31 cellular contexts compared by ENCODE assay signal in the genomic region with DNA sequence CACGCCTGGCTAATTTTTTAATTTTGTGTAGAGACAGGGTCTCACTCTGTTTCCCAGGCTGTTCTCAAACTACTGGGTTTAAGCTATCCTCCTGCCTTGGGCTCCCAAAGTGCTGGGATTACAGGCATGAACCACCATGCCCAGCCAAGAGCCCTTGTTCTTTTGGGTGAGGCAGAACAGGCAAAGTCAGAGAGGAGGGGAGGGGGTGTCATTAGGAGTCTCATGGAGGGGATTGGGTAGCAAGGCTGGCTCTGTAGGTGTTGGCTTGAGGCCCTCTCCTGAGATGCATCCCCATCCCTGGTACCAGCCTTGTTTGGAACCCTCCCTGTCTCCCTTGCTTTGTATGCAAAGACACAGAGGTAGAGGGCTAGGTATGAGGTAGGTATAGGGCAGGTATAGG. TPM values are rescaled to one million over a fixed set of nuclear protein-coding genes. Genes with fewer than 3 reads are reported as not detected.
DNase-seq lines count a peak whose midpoint lies in the region; ATAC-seq and TF ChIP-seq lines count a peak whose summit lies in the region.
"Had no signal": no experiment of that assay in that cellular context is flagged by ENCODE, and none has a peak within 500 bp of the region (broad histone marks: within the 10 kb centered on the region; RNA-seq: fewer than 3 reads in every experiment).

No MANE protein-coding gene starts in this region.

- peaks cover 0 to 17% (median 0%) of the 10 kb centered on the region in 9 donors for H3K36me3 ChIP-seq in heart left ventricle
- no peaks in the 10 kb centered on the region for H3K36me3 ChIP-seq in endodermal cell (ENCODE audit: control insufficient read depth, insufficient read depth, low read length)
- H3K36me3 ChIP-seq in sigmoid colon: peaks cover 0 to 8% (median 0%) of the 10 kb centered on the region in 4 donors
- H3K36me3 ChIP-seq in tibial nerve: no peaks in the 10 kb centered on the region
- H3K36me3 ChIP-seq: adrenal gland had no signal

- intact Hi-C loops in heart left ventricle (cut with DNase I): no loop called here
- intact Hi-C loops in left cardiac atrium (cut with DNase I): no loop called here
- intact Hi-C loops in sigmoid colon (cut with DNase I): no loop called here

- peaks cover 31% of the 10 kb centered on the region for H3K4me1 Mint-ChIP-seq in endodermal cell

- H3K9me3 Mint-ChIP-seq in endodermal cell: no peaks in the 10 kb centered on the region
- H3K9me3 Mint-ChIP-seq: activated CD4-positive, alpha-beta memory T cell treated with anti-CD3 and anti-CD28 coated beads, Interleukin-2, amount 10 ng/mL, durations not matched to agents 7 days and 5 days; effector memory CD8-positive, alpha-beta T cell; HFFc6; natural killer cell; stimulated activated naive CD8-positive, alpha-beta T cell treated with anti-CD3 and anti-CD28 coated beads, Interleukin-15, amount 100 ng/mL, for 72 hours had no signal

- no peaks in the 10 kb centered on the region for H3K27me3 Mint-ChIP-seq in endodermal cell (ENCODE audit: insufficient read depth)
- H3K27me3 Mint-ChIP-seq: activated CD4-positive, alpha-beta memory T cell treated with anti-CD3 and anti-CD28 coated beads, Interleukin-2, amount 10 ng/mL, durations not matched to agents 7 days and 5 days; stimulated activated naive CD8-positive, alpha-beta T cell treated with anti-CD3 and anti-CD28 coated beads, Interleukin-15, amount 100 ng/mL, for 72 hours had no signal

- ATAC-seq in heart left ventricle (no peak), left cardiac atrium (no peak), GM19351 (IDR thresholded peaks at IDR 0.05; ENCODE audit: unreplicated experiment) (no peak)
- ATAC-seq: effector memory CD8-positive, alpha-beta T cell; stimulated activated naive CD8-positive, alpha-beta T cell treated with anti-CD3 and anti-CD28 coated beads, Interleukin-15, amount 100 ng/mL, for 72 hours had no signal

- H3K9me3 ChIP-seq in heart left ventricle (no peaks in the 10 kb centered on the region), endodermal cell (ENCODE audit: control insufficient read depth, low read length) (no peaks in the 10 kb centered on the region), sigmoid colon (no peaks in the 10 kb centered on the region), tibial nerve (no peaks in the 10 kb centered on the region)
- H3K9me3 ChIP-seq: adrenal gland, SJSA1 had no signal

- TF ChIP-seq CTCF in heart left ventricle (IDR thresholded peaks at IDR 0.05): no peak
- TF ChIP-seq CTCF in endodermal cell (conservative IDR thresholded peaks at IDR 0.05): no peak
- no peak for TF ChIP-seq CTCF in sigmoid colon (IDR thresholded peaks at IDR 0.05)
- TF ChIP-seq CTCF in tibial nerve (IDR thresholded peaks at IDR 0.05): no peak
- TF ChIP-seq CTCF in GM20000 (IDR thresholded peaks at IDR 0.05; ENCODE audit: extremely low read depth, missing control alignments): no peak

- no peak overlapping the region for H3K4me3 Mint-ChIP-seq in endodermal cell
- H3K4me3 Mint-ChIP-seq: activated CD4-positive, alpha-beta memory T cell treated with anti-CD3 and anti-CD28 coated beads, Interleukin-2, amount 10 ng/mL, durations not matched to agents 7 days and 5 days; CD14-positive monocyte; effector memory CD8-positive, alpha-beta T cell; HFFc6; natural killer cell; stimulated activated naive CD8-positive, alpha-beta T cell treated with anti-CD3 and anti-CD28 coated beads, Interleukin-15, amount 100 ng/mL, for 72 hours had no signal

- TF ChIP-seq EP300 in sigmoid colon (IDR thresholded peaks at IDR 0.05): no peak
- no peak for TF ChIP-seq EP300 in tibial nerve (IDR thresholded peaks at IDR 0.05)

- H3K4me1 ChIP-seq in heart left ventricle (peaks cover 40 to 95% (median 79%) of the 10 kb centered on the region in 12 donors), endodermal cell (ENCODE audit: control insufficient read depth, insufficient read depth, low read length) (peaks cover 21% of the 10 kb centered on the region), sigmoid colon (peaks cover 2 to 99% (median 93%) of the 10 kb centered on the region in 4 donors), tibial nerve (peaks cover 19 to 98% (median 79%) of the 10 kb centered on the region in 4 donors)

- H3K27ac ChIP-seq in heart left ventricle (peak overlapping the region in 10 of 12 donors; percentile 1 to 97 (median 90)), endodermal cell (ENCODE audit: low read depth, low read length) (no peak overlapping the region), sigmoid colon (peak overlapping the region; percentile 94 to 99 (median 97)), tibial nerve (peak overlapping the region; percentile 87 to 99 (median 94))
- H3K27ac ChIP-seq: adrenal gland, brain microvascular endothelial cell, SJSA1 had no signal

- no peak overlapping the region for H3K9ac ChIP-seq in endodermal cell (ENCODE audit: extremely low read depth, low read length, poor library complexity, severe bottlenecking)

- H3K27ac Mint-ChIP-seq in endodermal cell: no peak overlapping the region
- H3K27ac Mint-ChIP-seq: activated CD4-positive, alpha-beta memory T cell treated with anti-CD3 and anti-CD28 coated beads, Interleukin-2, amount 10 ng/mL, durations not matched to agents 7 days and 5 days; effector memory CD8-positive, alpha-beta T cell; HFFc6; natural killer cell; stimulated activated naive CD8-positive, alpha-beta T cell treated with anti-CD3 and anti-CD28 coated beads, Interleukin-15, amount 100 ng/mL, for 72 hours had no signal

- DNase-seq in heart left ventricle: peak in 1 of 5 donors; percentile 35
- no peak for DNase-seq in left cardiac atrium
- peak; percentile 30 for DNase-seq in endodermal cell
- no peak for DNase-seq in sigmoid colon
- DNase-seq in tibial nerve (ENCODE audit: low spot score in 2 of 2): no peak
- no peak for DNase-seq in GM20000 (ENCODE audit: low spot score)
- no peak for DNase-seq in NCI-H524 (lab: John Stamatoyannopoulos, UW)
- DNase-seq: activated CD4-positive, alpha-beta memory T cell treated with anti-CD3 and anti-CD28 coated beads, Interleukin-2, amount 10 ng/mL, durations not matched to agents 7 days and 5 days; activated CD8-positive, alpha-beta memory T cell treated with anti-CD3 and anti-CD28 coated beads, Interleukin-2, amount 50 U/mL, for 4 hours; activated naive CD4-positive, alpha-beta T cell; adrenal gland; brain microvascular endothelial cell; Calu3; DND-41; effector memory CD8-positive, alpha-beta T cell; erythroblast; GF-D8; HFFc6; kidney; natural killer cell; NCI-H446; NCI-H774; retina; stimulated activated CD4-positive, alpha-beta T cell treated with anti-CD3 and anti-CD28 coated beads, Interleukin-2, amount 100 ng/mL, for 24 hours; stimulated activated CD8-positive, alpha-beta memory T cell treated with anti-CD3 and anti-CD28 coated beads, Interleukin-4, amount 100 ng/mL, for 48 hours; stimulated activated naive CD8-positive, alpha-beta T cell treated with anti-CD3 and anti-CD28 coated beads, Interleukin-15, amount 100 ng/mL, for 72 hours; T-helper 9 cell had no signal

- no peak overlapping the region for H3K4me3 ChIP-seq in heart left ventricle
- H3K4me3 ChIP-seq in endodermal cell (ENCODE audit: low read length): no peak overlapping the region
- H3K4me3 ChIP-seq in sigmoid colon: no peak overlapping the region
- H3K4me3 ChIP-seq in tibial nerve: no peak overlapping the region
- H3K4me3 ChIP-seq: adrenal gland, lung, SJSA1 had no signal

- no peaks in the 10 kb centered on the region for H3K36me3 Mint-ChIP-seq in endodermal cell (ENCODE audit: low read depth)
- H3K36me3 Mint-ChIP-seq: natural killer cell had no signal

- TF ChIP-seq POLR2A in heart left ventricle (IDR thresholded peaks at IDR 0.05) (no peak), sigmoid colon (IDR thresholded peaks at IDR 0.05) (no peak), tibial nerve (IDR thresholded peaks at IDR 0.05) (no peak)

- no peaks in the 10 kb centered on the region for H3K27me3 ChIP-seq in heart left ventricle
- H3K27me3 ChIP-seq in endodermal cell (ENCODE audit: control insufficient read depth, insufficient read depth, low read length, poor library complexity, severe bottlenecking): no peaks in the 10 kb centered on the region
- no peaks in the 10 kb centered on the region for H3K27me3 ChIP-seq in sigmoid colon
- no peaks in the 10 kb centered on the region for H3K27me3 ChIP-seq in tibial nerve
- H3K27me3 ChIP-seq: adrenal gland, brain microvascular endothelial cell, SJSA1 had no signal

- 90 to 94% (median 93%) methylated on average over 1 of the region's 1 CpG for WGBS in heart left ventricle, 4 donors
- 86% methylated on average over 1 of the region's 1 CpG; no CpG with 5 or more reads in 1 of the 2 experiments for WGBS in endodermal cell (ENCODE audit: insufficient coverage in 1 of 2, insufficient read length in 1 of 2), 2 experiments
- WGBS in sigmoid colon, 2 donors: 90 to 92% methylated on average over 1 of the region's 1 CpG
- 94 to 97% methylated on average over 1 of the region's 1 CpG for WGBS in tibial nerve, 2 donors

RNA-seq across cellular contexts. Expression of gene GSN, which starts 24.1 kb away (rescaled TPM):
- total RNA-seq in heart left ventricle (1,000 to 10,000 TPM in 2 of 9 donors, 100 to 1,000 TPM in 7; 422 to 2,088 (median 703) TPM), left cardiac atrium (1,000 to 10,000 TPM in 1 of 2 donors, 100 to 1,000 TPM in 1; 881 to 1,287 TPM), endodermal cell (10 to 100 TPM; 57.0 to 77.2 TPM), sigmoid colon (1,000 to 10,000 TPM; 1,610 to 2,826 (median 1,919) TPM), tibial nerve (1,000 to 10,000 TPM; 1,899 to 6,678 (median 4,539) TPM)
- polyA plus RNA-seq in heart left ventricle (100 to 1,000 TPM; 379 to 481 TPM), sigmoid colon (100 to 1,000 TPM; 333 to 617 (median 497) TPM)
- 64.8 TPM for polyA plus RNA-seq in endodermal cell (2013, experiment 1 of 2)
- polyA plus RNA-seq in endodermal cell (2013, experiment 2 of 2): 76.0 TPM

Comparison
In these comparisons a context has a peak if more than half of its experiments do, and no peak if none do; other contexts are left out.
1. RNA of gene GSN, which starts 24.1 kb away (total RNA-seq): 1,899 to 6,678 TPM in tibial nerve, 1,610 to 2,826 TPM in sigmoid colon, 881 to 1,287 TPM in left cardiac atrium and 422 to 2,088 TPM in heart left ventricle; 57.0 to 77.2 TPM in endodermal cell; every median in the first group is over 4 times any median in the second.